ENCODE assay signal across 7 cellular contexts in genomic region chr9:13673348-13673747, GRCh38.
"Had no signal": no experiment of that assay in that cellular context is flagged by ENCODE, and none has a peak within 500 bp of the region (broad histone marks: within the 10 kb centered on the region; RNA-seq: fewer than 3 reads in every experiment).

No MANE protein-coding gene starts in this region.

- ATAC-seq: HepG2 had no signal

- FAIRE-seq: HepG2, HTR-8/SVneo had no signal

- DNase-seq: IMR-90, KBM-7, KG1 had no signal

- H3K27ac ChIP-seq: HL-60, KMS-11 had no signal

- H3K9ac ChIP-seq: KMS-11 had no signal

- H3K4me2 ChIP-seq: KMS-11 had no signal
